ENCODE assay signal across 9 cellular contexts in the genomic region with DNA sequence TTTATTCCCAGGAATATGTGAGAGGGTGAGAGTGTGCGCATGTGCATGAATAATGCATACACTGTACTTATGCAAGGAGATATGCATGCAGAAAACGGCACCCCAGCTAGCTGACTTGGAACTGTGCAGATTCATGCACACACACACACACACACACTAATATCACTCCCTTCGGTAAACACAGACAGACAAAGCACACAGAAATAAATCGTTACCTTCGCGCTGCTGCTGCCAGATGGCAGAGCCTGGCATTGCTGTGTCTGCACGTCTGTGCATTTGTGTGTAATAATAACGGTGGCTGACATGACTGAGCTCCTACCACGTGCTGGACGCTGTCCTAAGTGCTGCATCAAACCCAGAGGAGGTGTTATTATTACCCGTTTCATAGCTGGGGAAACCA. TPM values are rescaled to one million over a fixed set of nuclear protein-coding genes. Genes with fewer than 3 reads are reported as not detected.
DNase-seq lines count a peak whose midpoint lies in the region; ATAC-seq and TF ChIP-seq lines count a peak whose summit lies in the region.
"Had no signal": no experiment of that assay in that cellular context is flagged by ENCODE, and none has a peak within 500 bp of the region (broad histone marks: within the 10 kb centered on the region; RNA-seq: fewer than 3 reads in every experiment).

No MANE protein-coding gene starts in this region.

- H3K36me3 ChIP-seq in skeletal muscle satellite cell (ENCODE audit: insufficient read depth, low read length) = no peaks in the 10 kb centered on the region

- ATAC-seq in HG03135 (IDR thresholded peaks at IDR 0.05; ENCODE audit: unreplicated experiment) = no peak
- ATAC-seq in GM18870 (IDR thresholded peaks at IDR 0.05; ENCODE audit: unreplicated experiment) = no peak

- peak overlapping the region in 1 of 2 donors; percentile 54 for H3K27ac ChIP-seq in coronary artery

- H3K4me3 ChIP-seq in coronary artery (peak overlapping the region; percentile 27), skeletal muscle satellite cell (ENCODE audit: low read length) (peak overlapping the region; percentile 45)

- TF ChIP-seq CTCF in coronary artery (IDR thresholded peaks at IDR 0.05) = no peak

- H3K4me2 ChIP-seq in skeletal muscle satellite cell (ENCODE audit: low read length) = peak overlapping the region; percentile 72

- peaks cover 10% of the 10 kb centered on the region for H3K27me3 ChIP-seq in skeletal muscle satellite cell (ENCODE audit: control insufficient read depth, insufficient read depth, low read length)

- H3K9ac ChIP-seq in skeletal muscle satellite cell (ENCODE audit: low read depth, low read length) = no peak overlapping the region

- H3K9me3 ChIP-seq in skeletal muscle satellite cell (replicated peaks; ENCODE audit: low read length) = no peaks in the 10 kb centered on the region

- H3K4me1 ChIP-seq in skeletal muscle satellite cell (ENCODE audit: control insufficient read depth, insufficient read depth, low read length) = peaks cover 27% of the 10 kb centered on the region

- DNase-seq in SIG-M5 treated with dmso at 0.1 percent for 504 hours (lab: John Stamatoyannopoulos, UW; ENCODE audit: unreplicated experiment) (peak; percentile 61), SIG-M5 (lab: John Stamatoyannopoulos, UW) (no peak), NCI-H345 (lab: John Stamatoyannopoulos, UW) (peak; percentile 80), coronary artery (ENCODE audit: low spot score) (no peak), glomerular visceral epithelial cell (ENCODE audit: extremely low spot score) (no peak)
- DNase-seq: ACHN had no signal

RNA-seq across cellular contexts. Expression of gene PREX1, which starts 36.8 kb away (rescaled TPM):
- 9.9 and 11.4 TPM in 2 replicates for total RNA-seq in skeletal muscle satellite cell (2012; rRNA removed)

Comparison
In these comparisons a context has a peak if more than half of its experiments do, and no peak if none do; other contexts are left out.
1. DNase-seq: peak in SIG-M5 treated with dmso at 0.1 percent for 504 hours (single experiment) and NCI-H345 (single experiment); none in SIG-M5 (single experiment), coronary artery (single experiment) and glomerular visceral epithelial cell (single experiment).